ENCODE assay signal across 1 cellular context in the genomic region with DNA sequence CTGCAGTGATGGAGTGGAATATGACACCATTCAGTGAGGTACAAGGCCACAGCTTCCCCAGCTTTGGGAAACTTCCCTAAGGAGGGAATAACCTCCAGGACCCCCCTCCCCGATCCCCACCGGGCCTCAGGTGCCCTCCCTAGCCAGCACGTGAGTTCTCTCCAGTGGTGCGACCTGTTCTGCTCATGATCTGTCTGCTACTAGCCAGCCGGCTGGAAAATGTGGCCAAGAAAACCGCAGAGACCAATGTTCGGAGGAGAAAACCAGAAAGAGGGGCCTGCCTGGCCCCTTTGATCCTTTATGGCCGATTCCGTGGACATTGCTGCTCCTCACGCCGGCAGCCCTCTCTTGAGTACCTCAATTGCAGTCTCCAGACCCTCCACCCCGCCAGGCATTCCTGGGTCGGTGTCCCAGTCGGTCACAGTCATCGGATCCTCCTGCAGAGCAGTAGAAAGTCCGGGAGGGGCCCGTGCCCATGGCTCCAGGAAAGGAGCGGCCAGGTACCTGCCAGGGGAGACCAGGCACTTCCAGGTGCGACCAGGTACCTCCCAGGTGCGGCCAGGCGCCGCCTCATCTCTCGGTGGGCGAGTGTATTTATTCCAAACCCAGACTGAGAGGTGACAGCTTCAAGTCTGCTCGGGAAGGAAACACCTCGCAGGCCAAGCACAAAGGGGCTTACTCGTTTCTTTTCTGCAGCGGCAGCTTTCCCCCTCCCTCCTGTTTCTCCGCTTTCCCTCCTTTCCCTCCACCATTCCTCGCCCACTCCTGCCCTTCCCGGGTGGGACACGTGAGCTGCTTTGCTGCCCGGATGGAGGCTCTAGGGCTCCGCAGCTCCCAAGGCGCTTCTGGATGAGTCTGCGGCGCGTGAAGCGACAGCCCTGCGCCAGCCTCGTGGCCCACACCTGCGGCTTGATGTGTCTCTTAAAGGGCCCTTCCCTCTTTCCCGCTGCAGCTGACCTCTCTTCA.
TF ChIP-seq lines count a peak whose summit lies in the region.

No MANE protein-coding gene starts in this region.

TF ChIP-seq in WTC11, 78 proteins besides CTCF, POLR2A, EP300 and RAD21 (continued from another document):
- TF ChIP-seq, protein P1, sequence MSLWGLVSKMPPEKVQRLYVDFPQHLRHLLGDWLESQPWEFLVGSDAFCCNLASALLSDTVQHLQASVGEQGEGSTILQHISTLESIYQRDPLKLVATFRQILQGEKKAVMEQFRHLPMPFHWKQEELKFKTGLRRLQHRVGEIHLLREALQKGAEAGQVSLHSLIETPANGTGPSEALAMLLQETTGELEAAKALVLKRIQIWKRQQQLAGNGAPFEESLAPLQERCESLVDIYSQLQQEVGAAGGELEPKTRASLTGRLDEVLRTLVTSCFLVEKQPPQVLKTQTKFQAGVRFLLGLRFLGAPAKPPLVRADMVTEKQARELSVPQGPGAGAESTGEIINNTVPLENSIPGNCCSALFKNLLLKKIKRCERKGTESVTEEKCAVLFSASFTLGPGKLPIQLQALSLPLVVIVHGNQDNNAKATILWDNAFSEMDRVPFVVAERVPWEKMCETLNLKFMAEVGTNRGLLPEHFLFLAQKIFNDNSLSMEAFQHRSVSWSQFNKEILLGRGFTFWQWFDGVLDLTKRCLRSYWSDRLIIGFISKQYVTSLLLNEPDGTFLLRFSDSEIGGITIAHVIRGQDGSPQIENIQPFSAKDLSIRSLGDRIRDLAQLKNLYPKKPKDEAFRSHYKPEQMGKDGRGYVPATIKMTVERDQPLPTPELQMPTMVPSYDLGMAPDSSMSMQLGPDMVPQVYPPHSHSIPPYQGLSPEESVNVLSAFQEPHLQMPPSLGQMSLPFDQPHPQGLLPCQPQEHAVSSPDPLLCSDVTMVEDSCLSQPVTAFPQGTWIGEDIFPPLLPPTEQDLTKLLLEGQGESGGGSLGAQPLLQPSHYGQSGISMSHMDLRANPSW (CRISPR knock-in tag; conservative IDR thresholded peaks at IDR 0.05; ENCODE audit: low read depth), result 0 out of 2 replicates have a peak, but pooled peaks have one; percentile 68
- TF ChIP-seq ESRRA (CRISPR knock-in tag; IDR thresholded peaks at IDR 0.05; ENCODE audit: borderline replicate concordance) (peak; percentile 49; the same call in 1 of the 2 replicates), NR2C2 (CRISPR knock-in tag; IDR thresholded peaks at IDR 0.05) (no peak; the same call in 1 of the 2 replicates), NFYB (CRISPR knock-in tag; conservative IDR thresholded peaks at IDR 0.05; ENCODE audit: low read depth) (no peak), ZNF232 (CRISPR knock-in tag; IDR thresholded peaks at IDR 0.05) (peak; percentile 75; the same call in 1 of the 2 replicates), TP53 (CRISPR knock-in tag; IDR thresholded peaks at IDR 0.05) (peak; percentile 88), TEAD1 (CRISPR knock-in tag; IDR thresholded peaks at IDR 0.05) (peak; percentile 52), SMAD3 (CRISPR knock-in tag; IDR thresholded peaks at IDR 0.05; ENCODE audit: borderline replicate concordance) (peak; percentile 88), JUN (CRISPR knock-in tag; IDR thresholded peaks at IDR 0.05) (peak; percentile 69; the same call in 1 of the 2 replicates), MYBL2 (CRISPR knock-in tag; IDR thresholded peaks at IDR 0.05) (peak; percentile 68; the same call in 1 of the 2 replicates), EMX1 (CRISPR knock-in tag; IDR thresholded peaks at IDR 0.05) (no peak), FOXK1 (CRISPR knock-in tag; IDR thresholded peaks at IDR 0.05) (peak; percentile 83; the same call in 1 of the 2 replicates)
- TF ChIP-seq, protein P2, sequence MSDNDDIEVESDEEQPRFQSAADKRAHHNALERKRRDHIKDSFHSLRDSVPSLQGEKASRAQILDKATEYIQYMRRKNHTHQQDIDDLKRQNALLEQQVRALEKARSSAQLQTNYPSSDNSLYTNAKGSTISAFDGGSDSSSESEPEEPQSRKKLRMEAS (CRISPR knock-in tag; IDR thresholded peaks at IDR 0.05), result peak; percentile 96
- TF ChIP-seq, protein P3, sequence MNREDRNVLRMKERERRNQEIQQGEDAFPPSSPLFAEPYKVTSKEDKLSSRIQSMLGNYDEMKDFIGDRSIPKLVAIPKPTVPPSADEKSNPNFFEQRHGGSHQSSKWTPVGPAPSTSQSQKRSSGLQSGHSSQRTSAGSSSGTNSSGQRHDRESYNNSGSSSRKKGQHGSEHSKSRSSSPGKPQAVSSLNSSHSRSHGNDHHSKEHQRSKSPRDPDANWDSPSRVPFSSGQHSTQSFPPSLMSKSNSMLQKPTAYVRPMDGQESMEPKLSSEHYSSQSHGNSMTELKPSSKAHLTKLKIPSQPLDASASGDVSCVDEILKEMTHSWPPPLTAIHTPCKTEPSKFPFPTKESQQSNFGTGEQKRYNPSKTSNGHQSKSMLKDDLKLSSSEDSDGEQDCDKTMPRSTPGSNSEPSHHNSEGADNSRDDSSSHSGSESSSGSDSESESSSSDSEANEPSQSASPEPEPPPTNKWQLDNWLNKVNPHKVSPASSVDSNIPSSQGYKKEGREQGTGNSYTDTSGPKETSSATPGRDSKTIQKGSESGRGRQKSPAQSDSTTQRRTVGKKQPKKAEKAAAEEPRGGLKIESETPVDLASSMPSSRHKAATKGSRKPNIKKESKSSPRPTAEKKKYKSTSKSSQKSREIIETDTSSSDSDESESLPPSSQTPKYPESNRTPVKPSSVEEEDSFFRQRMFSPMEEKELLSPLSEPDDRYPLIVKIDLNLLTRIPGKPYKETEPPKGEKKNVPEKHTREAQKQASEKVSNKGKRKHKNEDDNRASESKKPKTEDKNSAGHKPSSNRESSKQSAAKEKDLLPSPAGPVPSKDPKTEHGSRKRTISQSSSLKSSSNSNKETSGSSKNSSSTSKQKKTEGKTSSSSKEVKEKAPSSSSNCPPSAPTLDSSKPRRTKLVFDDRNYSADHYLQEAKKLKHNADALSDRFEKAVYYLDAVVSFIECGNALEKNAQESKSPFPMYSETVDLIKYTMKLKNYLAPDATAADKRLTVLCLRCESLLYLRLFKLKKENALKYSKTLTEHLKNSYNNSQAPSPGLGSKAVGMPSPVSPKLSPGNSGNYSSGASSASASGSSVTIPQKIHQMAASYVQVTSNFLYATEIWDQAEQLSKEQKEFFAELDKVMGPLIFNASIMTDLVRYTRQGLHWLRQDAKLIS (CRISPR knock-in tag; IDR thresholded peaks at IDR 0.05; ENCODE audit: borderline replicate concordance), result peak; percentile 85; the same call in 1 of the 2 replicates
- TF ChIP-seq, protein P4, sequence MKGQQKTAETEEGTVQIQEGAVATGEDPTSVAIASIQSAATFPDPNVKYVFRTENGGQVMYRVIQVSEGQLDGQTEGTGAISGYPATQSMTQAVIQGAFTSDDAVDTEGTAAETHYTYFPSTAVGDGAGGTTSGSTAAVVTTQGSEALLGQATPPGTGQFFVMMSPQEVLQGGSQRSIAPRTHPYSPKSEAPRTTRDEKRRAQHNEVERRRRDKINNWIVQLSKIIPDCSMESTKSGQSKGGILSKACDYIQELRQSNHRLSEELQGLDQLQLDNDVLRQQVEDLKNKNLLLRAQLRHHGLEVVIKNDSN (CRISPR knock-in tag; IDR thresholded peaks at IDR 0.05), result peak; percentile 82
- TF ChIP-seq, protein P5, sequence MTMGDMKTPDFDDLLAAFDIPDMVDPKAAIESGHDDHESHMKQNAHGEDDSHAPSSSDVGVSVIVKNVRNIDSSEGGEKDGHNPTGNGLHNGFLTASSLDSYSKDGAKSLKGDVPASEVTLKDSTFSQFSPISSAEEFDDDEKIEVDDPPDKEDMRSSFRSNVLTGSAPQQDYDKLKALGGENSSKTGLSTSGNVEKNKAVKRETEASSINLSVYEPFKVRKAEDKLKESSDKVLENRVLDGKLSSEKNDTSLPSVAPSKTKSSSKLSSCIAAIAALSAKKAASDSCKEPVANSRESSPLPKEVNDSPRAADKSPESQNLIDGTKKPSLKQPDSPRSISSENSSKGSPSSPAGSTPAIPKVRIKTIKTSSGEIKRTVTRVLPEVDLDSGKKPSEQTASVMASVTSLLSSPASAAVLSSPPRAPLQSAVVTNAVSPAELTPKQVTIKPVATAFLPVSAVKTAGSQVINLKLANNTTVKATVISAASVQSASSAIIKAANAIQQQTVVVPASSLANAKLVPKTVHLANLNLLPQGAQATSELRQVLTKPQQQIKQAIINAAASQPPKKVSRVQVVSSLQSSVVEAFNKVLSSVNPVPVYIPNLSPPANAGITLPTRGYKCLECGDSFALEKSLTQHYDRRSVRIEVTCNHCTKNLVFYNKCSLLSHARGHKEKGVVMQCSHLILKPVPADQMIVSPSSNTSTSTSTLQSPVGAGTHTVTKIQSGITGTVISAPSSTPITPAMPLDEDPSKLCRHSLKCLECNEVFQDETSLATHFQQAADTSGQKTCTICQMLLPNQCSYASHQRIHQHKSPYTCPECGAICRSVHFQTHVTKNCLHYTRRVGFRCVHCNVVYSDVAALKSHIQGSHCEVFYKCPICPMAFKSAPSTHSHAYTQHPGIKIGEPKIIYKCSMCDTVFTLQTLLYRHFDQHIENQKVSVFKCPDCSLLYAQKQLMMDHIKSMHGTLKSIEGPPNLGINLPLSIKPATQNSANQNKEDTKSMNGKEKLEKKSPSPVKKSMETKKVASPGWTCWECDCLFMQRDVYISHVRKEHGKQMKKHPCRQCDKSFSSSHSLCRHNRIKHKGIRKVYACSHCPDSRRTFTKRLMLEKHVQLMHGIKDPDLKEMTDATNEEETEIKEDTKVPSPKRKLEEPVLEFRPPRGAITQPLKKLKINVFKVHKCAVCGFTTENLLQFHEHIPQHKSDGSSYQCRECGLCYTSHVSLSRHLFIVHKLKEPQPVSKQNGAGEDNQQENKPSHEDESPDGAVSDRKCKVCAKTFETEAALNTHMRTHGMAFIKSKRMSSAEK (CRISPR knock-in tag; IDR thresholded peaks at IDR 0.05; ENCODE audit: borderline replicate concordance), result peak; percentile 68; the same call in 1 of the 2 replicates
